In genomic region chr12:53047221-53048032, GRCh38 we compare ENCODE assay signal across 8 cellular contexts. TPM values are rescaled to one million over a fixed set of nuclear protein-coding genes. Genes with fewer than 3 reads are reported as not detected.
A peak's percentile ranks its signal among the peaks of the same experiment; 100 is the strongest.
DNase-seq lines count a peak whose midpoint lies in the region; ATAC-seq and TF ChIP-seq lines count a peak whose summit lies in the region.

No MANE protein-coding gene starts in this region.

- H3K36me3 ChIP-seq in PC-3 (ENCODE audit: low read depth, low read length) (no peaks in the 10 kb centered on the region), neuronal stem cell (replicated peaks in 1 of 2; ENCODE audit: control insufficient read depth in 2 of 2, insufficient read depth in 2 of 2, low read length in 2 of 2) (peaks cover 0 to 8% of the 10 kb centered on the region in 2 donors)

- no TSS peak for BruUV-seq in PC-3 (replicated peaks; lab: Mats Ljungman, UMichigan)

- H4K20me1 ChIP-seq in PC-3 (ENCODE audit: low read length), result no peaks in the 10 kb centered on the region

- H2BK120ac ChIP-seq in neuronal stem cell (ENCODE audit: low read depth, low read length), result no peak overlapping the region

- H2BK5ac ChIP-seq in neuronal stem cell (ENCODE audit: low read length), result peak overlapping the region; percentile 2

- H3K4ac ChIP-seq in neuronal stem cell (ENCODE audit: low read length), result no peak overlapping the region

- H3K27me3 ChIP-seq in PC-3 (ENCODE audit: low read length) (no peaks in the 10 kb centered on the region), neuronal stem cell (ENCODE audit: control insufficient read depth in 3 of 3, insufficient read depth in 3 of 3, low read depth in 1 of 3, low read length in 3 of 3) (no peaks in the 10 kb centered on the region)

- H3K4me2 ChIP-seq in PC-3 (ENCODE audit: low read length) (peak overlapping the region; percentile 90), neuronal stem cell (ENCODE audit: insufficient read depth, low read length, poor library complexity, severe bottlenecking) (peak overlapping the region; percentile 92)

- peaks cover 5% of the 10 kb centered on the region for H3F3A ChIP-seq in PC-3 (ENCODE audit: low read length, unreplicated experiment)

- no peak overlapping the region for H2BK12ac ChIP-seq in neuronal stem cell (ENCODE audit: low read length)

- no peak for DNase-seq in AG04449 (ENCODE audit: low read depth, low spot score)
- peak; percentile 73 for DNase-seq in PC-3
- DNase-seq in activated gamma-delta T cell (lab: John Stamatoyannopoulos, UW), result peak; percentile 67
- peak; percentile 48 for DNase-seq in foreskin melanocyte
- DNase-seq in neuronal stem cell (ENCODE audit: low spot score), result peak; percentile 69
- peak; percentile 58 for DNase-seq in superior temporal gyrus (ENCODE audit: extremely low spot score)

- H3K4me1 ChIP-seq in PC-3 (ENCODE audit: insufficient read depth, low read length) (peaks cover 60% of the 10 kb centered on the region), neuronal stem cell (ENCODE audit: control insufficient read depth in 2 of 2, insufficient read depth in 1 of 2, low read depth in 1 of 2, low read length in 2 of 2) (peaks cover 38 to 49% of the 10 kb centered on the region in 2 donors)

- H4K8ac ChIP-seq in neuronal stem cell (ENCODE audit: low read depth, low read length), result no peak overlapping the region

- H3K4me3 ChIP-seq in AG04449 (ENCODE audit: low read depth, low read length) (peak overlapping the region; percentile 83), PC-3 (ENCODE audit: low read length) (peak overlapping the region; percentile 71), neuronal stem cell (ENCODE audit: low read length in 2 of 2) (peak overlapping the region; percentile 64 to 68)

- no peak overlapping the region for H2AK5ac ChIP-seq in neuronal stem cell (ENCODE audit: low read depth, low read length)

- POLR2A ChIA-PET in AG04449 (lab: Yijun Ruan, JAX), result interaction anchor here (0.6 to 3.5 kb wide), 16 partner anchors 9 to 247 kb away, joined by 3 to 26 read pairs (median 6); partner anchors contain the start of genes EIF4B, IGFBP6 and SPRYD3
- POLR2A ChIA-PET in PC-3 (lab: Charles Lee; ENCODE audit: unreplicated experiment), result interaction anchor here (0.5 to 0.6 kb wide), 2 partner anchors 34 to 144 kb away, joined by 5 to 23 read pairs; no protein-coding TSS in a partner anchor

- H4K91ac ChIP-seq in neuronal stem cell (ENCODE audit: low read depth, low read length, poor library complexity), result no peak overlapping the region

- H3K9me3 ChIP-seq in PC-3 (ENCODE audit: low read length), result no peaks in the 10 kb centered on the region
- H3K9me3 ChIP-seq in neuronal stem cell (replicated peaks in 1 of 2; ENCODE audit: control insufficient read depth in 2 of 2, insufficient read depth in 1 of 2, low read depth in 1 of 2, low read length in 2 of 2), result no peaks in the 10 kb centered on the region

- no peaks in the 10 kb centered on the region for H3K79me1 ChIP-seq in neuronal stem cell (ENCODE audit: low read depth, low read length)

- H2AFZ ChIP-seq in PC-3 (ENCODE audit: low read length), result peak overlapping the region; percentile 47
- H2AFZ ChIP-seq in neuronal stem cell (ENCODE audit: low read length), result peak overlapping the region; percentile 94

- H3K79me2 ChIP-seq in PC-3 (ENCODE audit: low read length), result peaks cover 26% of the 10 kb centered on the region

- TF ChIP-seq CTCF in AG04449 (IDR thresholded peaks at IDR 0.05; ENCODE audit: insufficient read depth, low read length, missing control alignments) (peak; percentile 19), PC-3 (conservative IDR thresholded peaks at IDR 0.05; ENCODE audit: low read depth, low read length) (no peak)

- peak overlapping the region; percentile 97 for H3K23ac ChIP-seq in neuronal stem cell (ENCODE audit: low read depth, low read length, poor library complexity)

- H3K9ac ChIP-seq in PC-3 (ENCODE audit: low read length) (peak overlapping the region; percentile 60), neuronal stem cell (ENCODE audit: low read depth, low read length, poor library complexity) (peak overlapping the region; percentile 45)

- H2BK15ac ChIP-seq in neuronal stem cell (ENCODE audit: low read length), result peak overlapping the region; percentile 1

- CTCF ChIA-PET in AG04449 (lab: Yijun Ruan, JAX) (interaction anchor here (0.6 to 6.5 kb wide), 13 partner anchors 9 to 166 kb away, joined by 3 to 92 read pairs (median 4); no protein-coding TSS in a partner anchor), PC-3 (lab: Charles Lee) (interaction anchor here (0.5 to 2.2 kb wide), 4 partner anchors 14 to 274 kb away, joined by 5 to 13 read pairs (median 5); no protein-coding TSS in a partner anchor)

- ATAC-seq in GM18907 (IDR thresholded peaks at IDR 0.05; ENCODE audit: unreplicated experiment) (peak; percentile 69), HG03432 (IDR thresholded peaks at IDR 0.05; ENCODE audit: unreplicated experiment) (peak; percentile 75), PC-3 (peak; percentile 38)

- H3K14ac ChIP-seq in neuronal stem cell (ENCODE audit: low read length), result no peak overlapping the region

- no peaks in the 10 kb centered on the region for H3K9me2 ChIP-seq in PC-3 (replicated peaks; ENCODE audit: low read length)

- H3K27ac ChIP-seq in PC-3 (ENCODE audit: low read length), result peak overlapping the region; percentile 55
- peak overlapping the region; percentile 65 for H3K27ac ChIP-seq in neuronal stem cell (replicated peaks; ENCODE audit: low read length)

- intact Hi-C loops in PC-3 (cut with micrococcal nuclease), result loop anchor here (2.0 kb wide), 1 partner anchor 41 kb away; the partner anchor contains the start of gene EIF4B

- no CpG with 5 or more reads among the region's 94 CpGs for WGBS in neuronal stem cell (ENCODE audit: extremely low coverage in 2 of 2, insufficient read length in 2 of 2, insufficient replicate concordance in 1 of 2), 2 donors

- peak overlapping the region; percentile 81 for H3K18ac ChIP-seq in neuronal stem cell (ENCODE audit: low read length)

RNA-seq across cellular contexts. Expression of gene TNS2, which starts 2.4 kb away (rescaled TPM):
- total RNA-seq in PC-3 (2014; rRNA removed), result 13.1 and 30.3 TPM in 2 replicates
- 1.6 TPM for polyA plus RNA-seq in neuronal stem cell (2013, experiment 1 of 2)
- polyA plus RNA-seq in neuronal stem cell (2013, experiment 2 of 2), result 0.83 TPM

RNA-seq across cellular contexts. Expression of gene SPRYD3, which starts 31.8 kb away (rescaled TPM):
- 18.5 and 24.1 TPM in 2 replicates for total RNA-seq in PC-3 (2014; rRNA removed)
- 3.1 TPM for polyA plus RNA-seq in neuronal stem cell (2013, experiment 1 of 2)
- 3.1 TPM for polyA plus RNA-seq in neuronal stem cell (2013, experiment 2 of 2)

RNA-seq across cellular contexts. Expression of gene EIF4B, which starts 41.2 kb away (rescaled TPM):
- 424 and 434 TPM in 2 replicates for total RNA-seq in PC-3 (2014; rRNA removed)
- 468 TPM for polyA plus RNA-seq in neuronal stem cell (2013, experiment 1 of 2)
- 496 TPM for polyA plus RNA-seq in neuronal stem cell (2013, experiment 2 of 2)

RNA-seq across cellular contexts. Expression of gene IGFBP6, which starts 50.0 kb away (rescaled TPM):
- 256 and 299 TPM in 2 replicates for total RNA-seq in PC-3 (2014; rRNA removed)
- polyA plus RNA-seq in neuronal stem cell (2013, experiment 1 of 2), result 0.43 TPM
- 0.53 TPM for polyA plus RNA-seq in neuronal stem cell (2013, experiment 2 of 2)

RNA-seq across cellular contexts. Expression of gene SOAT2, which starts 55.9 kb away (rescaled TPM):
- total RNA-seq in PC-3 (2014; rRNA removed), result 0.07 and 0.86 TPM in 2 replicates
- not detected for polyA plus RNA-seq in neuronal stem cell (2013, experiment 1 of 2)
- not detected for polyA plus RNA-seq in neuronal stem cell (2013, experiment 2 of 2)
